Comparison of ENCODE assay signal across 8 cellular contexts in the genomic region with DNA sequence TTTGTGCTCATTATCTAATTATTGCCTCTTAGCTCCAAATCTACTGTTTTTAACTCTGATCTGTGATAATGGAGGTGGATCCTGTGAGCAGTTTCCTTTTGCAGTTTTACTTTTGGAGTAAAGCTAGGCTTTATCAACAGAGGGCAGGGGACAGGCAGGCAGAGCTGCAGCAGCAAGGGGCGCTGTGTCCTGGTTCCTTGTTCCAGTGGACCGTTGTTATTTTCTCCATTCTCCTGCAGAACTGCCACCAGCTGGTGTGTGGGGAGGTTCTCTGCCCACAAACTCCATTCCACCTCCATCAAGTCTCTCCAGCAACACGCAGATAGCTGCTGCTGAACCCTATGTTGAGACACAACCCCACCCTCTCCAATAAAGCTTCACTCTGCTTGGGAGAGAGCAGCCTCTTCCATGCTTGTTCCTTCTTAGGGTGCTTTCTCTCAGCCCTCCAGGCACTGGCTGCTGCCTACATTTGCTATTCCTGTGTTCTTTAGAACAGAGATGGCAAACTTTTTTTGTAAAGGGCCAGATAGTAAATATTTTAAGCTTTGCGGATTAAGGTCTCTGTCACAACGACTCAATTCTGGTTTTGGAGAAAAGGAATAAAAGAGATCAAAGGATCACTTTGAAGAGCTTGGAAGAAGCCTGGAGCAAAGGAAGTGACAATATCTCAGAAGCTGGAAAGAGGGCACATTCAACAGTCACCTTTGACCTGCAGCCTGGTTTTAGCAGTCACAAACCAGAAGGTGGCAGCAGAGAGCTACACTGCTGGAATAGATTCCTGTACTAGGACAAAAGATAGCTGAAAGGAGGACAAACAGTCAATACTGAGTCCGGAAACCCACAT.
A peak's percentile ranks its signal among the peaks of the same experiment; 100 is the strongest.
DNase-seq lines count a peak whose midpoint lies in the region; ATAC-seq and FAIRE-seq lines count a peak whose summit lies in the region.

No MANE protein-coding gene starts in this region.

- peak; percentile 45 for DNase-seq in ELR (ENCODE audit: low read depth)
- peak; percentile 54 for DNase-seq in NCI-H526 treated with DMSO at 0.1 percent for 48 hours (lab: John Stamatoyannopoulos, UW)
- DNase-seq in activated CD8-positive, alpha-beta memory T cell treated with anti-CD3 and anti-CD28 coated beads, Interleukin-2, amount 50 U/mL, for 48 hours: peak; percentile 71
- peak; percentile 8 to 26 for DNase-seq in frontal cortex (ENCODE audit: low spot score in 2 of 2)
- peak; percentile 62 for DNase-seq in occipital lobe (lab: John Stamatoyannopoulos, UW)
- DNase-seq in central memory CD4-positive, alpha-beta T cell: no peak

- FAIRE-seq in frontal cortex (lab: Jason Lieb, UNC): no peak

- ATAC-seq in GM21381 (IDR thresholded peaks at IDR 0.05; ENCODE audit: unreplicated experiment): peak; percentile 91
- peak; percentile 83 for ATAC-seq in HG03575 (IDR thresholded peaks at IDR 0.05; ENCODE audit: extremely low read depth, insufficient number of reproducible peaks, low FRiP score, unreplicated experiment)
